ENCODE assay signal across 18 cellular contexts in the genomic region with DNA sequence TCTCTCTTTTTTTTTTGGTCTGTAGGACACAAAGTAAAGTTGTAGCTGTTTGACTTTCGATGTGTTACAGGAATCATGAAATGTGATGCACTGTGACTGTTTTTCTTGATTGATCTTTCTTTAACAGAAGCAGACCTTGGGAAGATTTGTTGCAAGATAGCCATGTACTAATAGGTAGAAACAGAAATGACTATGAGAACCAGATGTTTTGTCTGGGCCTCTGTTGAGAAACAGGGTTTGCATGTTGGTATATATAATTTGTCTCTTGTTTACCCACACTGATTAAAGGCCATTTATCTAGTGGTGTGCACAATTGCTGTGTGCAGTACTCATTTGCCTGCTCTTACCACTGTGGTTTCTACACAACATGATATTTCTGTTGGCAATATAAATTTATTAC.
DNase-seq lines count a peak whose midpoint lies in the region; ATAC-seq and TF ChIP-seq lines count a peak whose summit lies in the region.
"Had no signal": no experiment of that assay in that cellular context is flagged by ENCODE, and none has a peak within 500 bp of the region (broad histone marks: within the 10 kb centered on the region; RNA-seq: fewer than 3 reads in every experiment).

No MANE protein-coding gene starts in this region.

- no peak overlapping the region for H2BK15ac ChIP-seq in IMR-90 (ENCODE audit: low read depth, low read length)

- H4K91ac ChIP-seq in IMR-90 (ENCODE audit: insufficient read depth, low read depth, low read length) = no peak overlapping the region

- intact Hi-C loops in IMR-90 (cut with micrococcal nuclease) (no loop called here), posterior vena cava (cut with DNase I) (no loop called here), colonic mucosa (cut with DNase I) (no loop called here)

- H2BK5ac ChIP-seq in IMR-90 (ENCODE audit: low read depth, low read length, poor library complexity, severe bottlenecking) = no peak overlapping the region

- no peak overlapping the region for H2BK120ac ChIP-seq in IMR-90 (ENCODE audit: low read depth, low read length)

- no peak overlapping the region for H3K14ac ChIP-seq in IMR-90 (replicated peaks; ENCODE audit: low read depth, low read length)

- peak; percentile 21; the same call in 1 of the 2 replicates for ATAC-seq in IMR-90 (ENCODE audit: low read depth)

- TF ChIP-seq CTCF in IMR-90 (conservative IDR thresholded peaks at IDR 0.05; ENCODE audit: low read depth, low read length) (no peak), foreskin fibroblast (IDR thresholded peaks at IDR 0.05; ENCODE audit: low read depth, low read length) (no peak), colonic mucosa (IDR thresholded peaks at IDR 0.05) (no peak)

- H3K27ac ChIP-seq in IMR-90 (ENCODE audit: insufficient read depth, low read length) = no peak overlapping the region
- no peak overlapping the region for H3K27ac ChIP-seq in colonic mucosa

- no peak overlapping the region for H4K8ac ChIP-seq in IMR-90 (ENCODE audit: low read depth in 2 of 2, low read length in 2 of 2)

- dilution Hi-C loops in IMR-90 (cut with HindIII; ENCODE audit: low sequenced_read_pairs, unreplicated experiment) = no loop called here

- H3K56ac ChIP-seq in IMR-90 (ENCODE audit: extremely low read depth, insufficient read depth, low read length) = no peak overlapping the region

- H2AK9ac ChIP-seq in IMR-90 (replicated peaks; ENCODE audit: low read depth, low read length, poor library complexity) = no peak overlapping the region

- no TSS peak for BruUV-seq in IMR-90 (replicated peaks; lab: Mats Ljungman, UMichigan)

- CTCF ChIA-PET in IMR-90 (lab: Yijun Ruan, JAX) = no interaction called here

- H2AK5ac ChIP-seq in IMR-90 (ENCODE audit: low read depth, low read length) = no peak overlapping the region

- no peaks in the 10 kb centered on the region for H3K4me1 ChIP-seq in IMR-90 (ENCODE audit: control insufficient read depth, insufficient read depth, low read length)
- no peaks in the 10 kb centered on the region for H3K4me1 ChIP-seq in adipocyte (ENCODE audit: control insufficient read depth, insufficient read depth, low read length)
- H3K4me1 ChIP-seq in colonic mucosa = no peaks in the 10 kb centered on the region

- H3K9ac ChIP-seq in IMR-90 (ENCODE audit: low read depth, low read length) = no peak overlapping the region
- no peak overlapping the region for H3K9ac ChIP-seq in adipocyte (ENCODE audit: low read length)
- H3K9ac ChIP-seq in colonic mucosa (ENCODE audit: low read depth in 2 of 2, low read length in 2 of 2) = no peak overlapping the region

- H3K4me3 ChIP-seq in IMR-90 (ENCODE audit: insufficient read depth, low read depth, low read length) (no peak overlapping the region), adipocyte (ENCODE audit: low read length) (no peak overlapping the region), foreskin fibroblast (ENCODE audit: low read depth in 1 of 2, low read length in 2 of 2) (no peak overlapping the region), colonic mucosa (no peak overlapping the region)

- no peaks in the 10 kb centered on the region for H3K79me1 ChIP-seq in IMR-90 (ENCODE audit: low read depth in 1 of 2, low read length in 2 of 2)

- H2AFZ ChIP-seq in IMR-90 (replicated peaks; ENCODE audit: low read length, poor library complexity) = no peak overlapping the region

- no peak overlapping the region for H3K4ac ChIP-seq in IMR-90 (ENCODE audit: low read depth, low read length)

- in situ Hi-C loops in IMR-90 (cut with MboI; ENCODE audit: low sequenced_read_pairs) = no loop called here

- POLR2A ChIA-PET in IMR-90 (lab: Charles Lee; ENCODE audit: unreplicated experiment) = no interaction called here

- H3K9me3 ChIP-seq in IMR-90 (ENCODE audit: control insufficient read depth, insufficient read depth, low read length) = no peaks in the 10 kb centered on the region
- no peaks in the 10 kb centered on the region for H3K9me3 ChIP-seq in adipocyte (ENCODE audit: control insufficient read depth, low read length)
- H3K9me3 ChIP-seq in colonic mucosa = no peaks in the 10 kb centered on the region

- no CpG with 5 or more reads among the region's 1 CpG for WGBS in IMR-90 (ENCODE audit: extremely low coverage in 2 of 2, insufficient read length in 1 of 2), 2 experiments

- no peak overlapping the region for H4K5ac ChIP-seq in IMR-90 (ENCODE audit: low read depth, low read length)

- H3K27me3 ChIP-seq in IMR-90 (ENCODE audit: control insufficient read depth, insufficient read depth, low read length) (no peaks in the 10 kb centered on the region), adipocyte (replicated peaks; ENCODE audit: control insufficient read depth, insufficient read depth, low read length) (no peaks in the 10 kb centered on the region), colonic mucosa (no peaks in the 10 kb centered on the region)

- peak overlapping the region; percentile 13; the same call in 1 of the 2 replicates for H3K23ac ChIP-seq in IMR-90 (ENCODE audit: low read depth, low read length)

- H2BK20ac ChIP-seq in IMR-90 (ENCODE audit: low read depth, low read length) = no peak overlapping the region

- no peak overlapping the region for H3K4me2 ChIP-seq in IMR-90 (ENCODE audit: low read depth, low read length)

- TF ChIP-seq RAD21 in IMR-90 (IDR thresholded peaks at IDR 0.05; ENCODE audit: low read length) = no peak

- no peak for TF ChIP-seq POLR2A in IMR-90 (IDR thresholded peaks at IDR 0.05; ENCODE audit: low read depth, low read length)

- H4K20me1 ChIP-seq in IMR-90 (ENCODE audit: insufficient read depth, low read length) = no peaks in the 10 kb centered on the region

- no peak overlapping the region for H3K18ac ChIP-seq in IMR-90 (ENCODE audit: low read depth, low read length)

- H3K9me1 ChIP-seq in IMR-90 (ENCODE audit: insufficient read depth, low read length) = no peaks in the 10 kb centered on the region; the same call in 1 of the 2 replicates

- H3K36me3 ChIP-seq in IMR-90 (ENCODE audit: control insufficient read depth, insufficient read depth, low read length) (no peaks in the 10 kb centered on the region), adipocyte (ENCODE audit: control insufficient read depth, insufficient read depth, low read length, severe bottlenecking) (peaks cover 21% of the 10 kb centered on the region), colonic mucosa (no peaks in the 10 kb centered on the region)

- DNase-seq in IMR-90 = no peak
- peak; percentile 38 for DNase-seq in NCI-H748 (lab: John Stamatoyannopoulos, UW; ENCODE audit: unreplicated experiment)
- peak; percentile 77 for DNase-seq in adipocyte (ENCODE audit: low read depth)
- DNase-seq in foreskin fibroblast = peak; percentile 9 to 46
- DNase-seq in posterior vena cava (ENCODE audit: low spot score) = no peak
- no peak for DNase-seq in colonic mucosa
- no peak for DNase-seq in pons (ENCODE audit: low spot score)
- DNase-seq in COLO668 (lab: John Stamatoyannopoulos, UW; ENCODE audit: unreplicated experiment) = no peak
- DNase-seq: CD4-positive, CD25-positive, alpha-beta regulatory T cell; DMS79; H7; Karpas-422; MM.1S; NCI-H1105 treated with DMSO at 0.1 percent for 48 hours; NK-92 treated with Interleukin-12 subunit alpha and Interleukin-12 subunit beta, amount 100 ng/mL, for 24 hours; RPMI8226; SIG-M5; SW 1271 had no signal

TF ChIP-seq in IMR-90, 13 proteins besides CTCF, POLR2A, EP300 and RAD21:
- TF ChIP-seq RCOR1 (IDR thresholded peaks at IDR 0.05; ENCODE audit: insufficient replicate concordance, low read length) (no peak), MAFK (IDR thresholded peaks at IDR 0.05; ENCODE audit: low read depth, low read length) (no peak), RFX5 (IDR thresholded peaks at IDR 0.05; ENCODE audit: low read depth, low read length) (no peak), NFE2L2 (IDR thresholded peaks at IDR 0.05; ENCODE audit: low read depth, low read length) (no peak), CEBPB (IDR thresholded peaks at IDR 0.05; ENCODE audit: low read depth, low read length) (no peak), MAZ (IDR thresholded peaks at IDR 0.05; ENCODE audit: borderline replicate concordance, low read depth, low read length) (no peak), BHLHE40 (IDR thresholded peaks at IDR 0.05; ENCODE audit: low read depth, low read length) (no peak), CHD1 (IDR thresholded peaks at IDR 0.05; ENCODE audit: low read depth, low read length) (no peak), SMC3 (IDR thresholded peaks at IDR 0.05; ENCODE audit: low read depth, low read length) (no peak), MXI1 (IDR thresholded peaks at IDR 0.05; ENCODE audit: borderline replicate concordance, low read depth, low read length) (no peak), FOS (IDR thresholded peaks at IDR 0.05; ENCODE audit: low read depth, low read length) (no peak)
- TF ChIP-seq, protein P1, sequence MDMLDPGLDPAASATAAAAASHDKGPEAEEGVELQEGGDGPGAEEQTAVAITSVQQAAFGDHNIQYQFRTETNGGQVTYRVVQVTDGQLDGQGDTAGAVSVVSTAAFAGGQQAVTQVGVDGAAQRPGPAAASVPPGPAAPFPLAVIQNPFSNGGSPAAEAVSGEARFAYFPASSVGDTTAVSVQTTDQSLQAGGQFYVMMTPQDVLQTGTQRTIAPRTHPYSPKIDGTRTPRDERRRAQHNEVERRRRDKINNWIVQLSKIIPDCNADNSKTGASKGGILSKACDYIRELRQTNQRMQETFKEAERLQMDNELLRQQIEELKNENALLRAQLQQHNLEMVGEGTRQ (IDR thresholded peaks at IDR 0.05; ENCODE audit: low read depth, low read length) = no peak
- TF ChIP-seq, protein P2, sequence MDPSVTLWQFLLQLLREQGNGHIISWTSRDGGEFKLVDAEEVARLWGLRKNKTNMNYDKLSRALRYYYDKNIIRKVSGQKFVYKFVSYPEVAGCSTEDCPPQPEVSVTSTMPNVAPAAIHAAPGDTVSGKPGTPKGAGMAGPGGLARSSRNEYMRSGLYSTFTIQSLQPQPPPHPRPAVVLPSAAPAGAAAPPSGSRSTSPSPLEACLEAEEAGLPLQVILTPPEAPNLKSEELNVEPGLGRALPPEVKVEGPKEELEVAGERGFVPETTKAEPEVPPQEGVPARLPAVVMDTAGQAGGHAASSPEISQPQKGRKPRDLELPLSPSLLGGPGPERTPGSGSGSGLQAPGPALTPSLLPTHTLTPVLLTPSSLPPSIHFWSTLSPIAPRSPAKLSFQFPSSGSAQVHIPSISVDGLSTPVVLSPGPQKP (IDR thresholded peaks at IDR 0.05; ENCODE audit: borderline replicate concordance, low read depth, low read length) = no peak

Comparison
In these comparisons a context has a peak if more than half of its experiments do, and no peak if none do; other contexts are left out.
1. DNase-seq: peak in NCI-H748 (single experiment), adipocyte (single experiment) and foreskin fibroblast (2 of 2); none in IMR-90 (single experiment), posterior vena cava (single experiment), colonic mucosa (single experiment), pons (single experiment) and COLO668 (single experiment).